ENCODE assay signal across 2 cellular contexts in genomic region chr20:31472395-31473330, GRCh38.
TF ChIP-seq lines count a peak whose summit lies in the region.

No MANE protein-coding gene starts in this region.

TF ChIP-seq in HepG2, 621 proteins besides CTCF, POLR2A, EP300 and RAD21:
- TF ChIP-seq CENPX (CRISPR knock-in tag; IDR thresholded peaks at IDR 0.05) (no peak), ZNF790 (CRISPR knock-in tag; IDR thresholded peaks at IDR 0.05; ENCODE audit: borderline replicate concordance) (no peak), HNRNPK (IDR thresholded peaks at IDR 0.05; ENCODE audit: low read depth, low read length, poor library complexity, severe bottlenecking) (peak; percentile 28), SOX13 (IDR thresholded peaks at IDR 0.05) (no peak), SOX13 (CRISPR knock-in tag; conservative IDR thresholded peaks at IDR 0.05 in 1 of 2, IDR thresholded peaks at IDR 0.05 in 1 of 2) (no peak), THAP7 (CRISPR knock-in tag; IDR thresholded peaks at IDR 0.05) (no peak), ZNF629 (CRISPR knock-in tag; conservative IDR thresholded peaks at IDR 0.05) (peak; percentile 19; the same call in 1 of the 2 replicates), ZNF724P (CRISPR knock-in tag; IDR thresholded peaks at IDR 0.05; ENCODE audit: borderline replicate concordance) (no peak), MNT (IDR thresholded peaks at IDR 0.05) (peak; percentile 49; the same call in 1 of the 2 replicates), DNMT1 (CRISPR knock-in tag; IDR thresholded peaks at IDR 0.05) (no peak), RORA (CRISPR knock-in tag; IDR thresholded peaks at IDR 0.05) (no peak), PRDM4 (CRISPR knock-in tag; IDR thresholded peaks at IDR 0.05; ENCODE audit: borderline replicate concordance) (no peak), ZFP36 (IDR thresholded peaks at IDR 0.05; ENCODE audit: borderline replicate concordance, low read depth, low read length, partially characterized antibody) (no peak), ZNF841 (CRISPR knock-in tag; IDR thresholded peaks at IDR 0.05; ENCODE audit: borderline replicate concordance) (no peak), ZNF768 (CRISPR knock-in tag; IDR thresholded peaks at IDR 0.05) (peak; percentile 36; the same call in 1 of the 2 replicates)

TF ChIP-seq in K562, 482 proteins besides CTCF, POLR2A, EP300 and RAD21:
- TF ChIP-seq ZNF311 (CRISPR knock-in tag; IDR thresholded peaks at IDR 0.05) (no peak), TEAD1 (CRISPR knock-in tag; IDR thresholded peaks at IDR 0.05) (no peak), SMARCA5 (IDR thresholded peaks at IDR 0.05) (0 out of 2 replicates have a peak, but pooled peaks have one; percentile 39), ZNF316 (IDR thresholded peaks at IDR 0.05) (0 out of 2 replicates have a peak, but pooled peaks have one; percentile 9), BCOR (IDR thresholded peaks at IDR 0.05) (peak; percentile 74; the same call in 1 of the 2 replicates), ZNF253 (CRISPR knock-in tag; conservative IDR thresholded peaks at IDR 0.05) (no peak), RUNX1 (IDR thresholded peaks at IDR 0.05; ENCODE audit: low read depth) (no peak), RBM25 (IDR thresholded peaks at IDR 0.05; ENCODE audit: low read depth, low read length, severe bottlenecking) (peak; percentile 70), NR4A1 (CRISPR knock-in tag; IDR thresholded peaks at IDR 0.05) (no peak), NR4A1 (tag; IDR thresholded peaks at IDR 0.05) (no peak), CCAR2 (IDR thresholded peaks at IDR 0.05; ENCODE audit: low read depth, low read length) (no peak), CBFA2T3 (IDR thresholded peaks at IDR 0.05) (peak; percentile 65), DPF2 (IDR thresholded peaks at IDR 0.05) (no peak), HNRNPUL1 (IDR thresholded peaks at IDR 0.05; ENCODE audit: low read length) (no peak), CBFA2T2 (conservative IDR thresholded peaks at IDR 0.05) (peak; percentile 51; the same call in 1 of the 2 replicates), POLR2H (tag; IDR thresholded peaks at IDR 0.05; ENCODE audit: low read depth) (no peak), SMAD2 (IDR thresholded peaks at IDR 0.05; ENCODE audit: low read depth, low read length) (no peak), TAL1 (IDR thresholded peaks at IDR 0.05) (peak; percentile 43; the same call in 1 of the 2 replicates), CEBPZ (IDR thresholded peaks at IDR 0.05; ENCODE audit: borderline replicate concordance, low read depth, low read length) (no peak), ARID1B (IDR thresholded peaks at IDR 0.05) (peak; percentile 66), CEBPB (tag; IDR thresholded peaks at IDR 0.05) (peak; percentile 45; the same call in 1 of the 2 replicates), KDM1A (IDR thresholded peaks at IDR 0.05) (peak; percentile 12 to 42; a peak in 2 of 4 replicates)
